Comparison of ENCODE assay signal across 14 cellular contexts in genomic region chr10:113991091-113991860, GRCh38.
DNase-seq lines count a peak whose midpoint lies in the region; ATAC-seq lines count a peak whose summit lies in the region.
"Had no signal": no experiment of that assay in that cellular context is flagged by ENCODE, and none has a peak within 500 bp of the region (broad histone marks: within the 10 kb centered on the region; RNA-seq: fewer than 3 reads in every experiment).

No MANE protein-coding gene starts in this region.

- no peak for ATAC-seq in HG03432 (IDR thresholded peaks at IDR 0.05; ENCODE audit: unreplicated experiment)
- ATAC-seq: effector memory CD8-positive, alpha-beta T cell; naive thymus-derived CD4-positive, alpha-beta T cell had no signal

- DNase-seq in activated T-cell treated with anti-CD3 and anti-CD28 coated beads for 24 hours (ENCODE audit: low read depth) (peak; percentile 7), SK-N-MC (ENCODE audit: low read depth, low spot score) (no peak), astrocyte of the hippocampus (ENCODE audit: low read depth, low spot score) (peak; percentile 87), NCI-H1105 (lab: John Stamatoyannopoulos, UW) (no peak), NCI-H2227 treated with DMSO at 0.1 percent for 48 hours (lab: John Stamatoyannopoulos, UW) (no peak)
- DNase-seq in activated T-cell treated with anti-CD3 and anti-CD28 coated beads, Interleukin-2, amount 50 U/mL, for 1 hour: no peak
- DNase-seq in stimulated activated CD8-positive, alpha-beta memory T cell treated with anti-CD3 and anti-CD28 coated beads, Interleukin-7, amount 100 ng/mL, for 48 hours (ENCODE audit: extremely low read depth in 1 of 2, low read depth in 1 of 2): peak; percentile 34 to 37
- DNase-seq: effector memory CD8-positive, alpha-beta T cell; Kasumi-1; kidney glomerular epithelial cell; right cardiac atrium had no signal

- no peak overlapping the region for H3K9ac ChIP-seq in SK-N-MC (ENCODE audit: insufficient read length)

- no peak overlapping the region for H3K4me3 ChIP-seq in SK-N-MC
- H3K4me3 ChIP-seq: vagina had no signal

- H3K36me3 ChIP-seq in SK-N-MC (ENCODE audit: insufficient read depth, low read length): peaks cover 7% of the 10 kb centered on the region; the same call in 1 of the 2 replicates
- H3K36me3 ChIP-seq: vagina had no signal

- no peaks in the 10 kb centered on the region for H3K9me3 ChIP-seq in SK-N-MC (ENCODE audit: low read depth, low read length)
- H3K9me3 ChIP-seq: vagina had no signal

- peak overlapping the region; percentile 21; the same call in 1 of the 2 replicates for H3K27ac ChIP-seq in SK-N-MC

Comparison
In these comparisons a context has a peak if more than half of its experiments do, and no peak if none do; other contexts are left out.
1. DNase-seq: peak in activated T-cell treated with anti-CD3 and anti-CD28 coated beads for 24 hours (single experiment), astrocyte of the hippocampus (single experiment) and stimulated activated CD8-positive, alpha-beta memory T cell treated with anti-CD3 and anti-CD28 coated beads, Interleukin-7, amount 100 ng/mL, for 48 hours (2 of 2); none in activated T-cell treated with anti-CD3 and anti-CD28 coated beads, Interleukin-2, amount 50 U/mL, for 1 hour (single experiment), SK-N-MC (single experiment), NCI-H1105 (single experiment) and NCI-H2227 treated with DMSO at 0.1 percent for 48 hours (single experiment).